11 cellular contexts compared by ENCODE assay signal in genomic region chr5:126610163-126610562, GRCh38.
"Had no signal": no experiment of that assay in that cellular context is flagged by ENCODE, and none has a peak within 500 bp of the region (broad histone marks: within the 10 kb centered on the region; RNA-seq: fewer than 3 reads in every experiment).

No MANE protein-coding gene starts in this region.

- ATAC-seq: heart right ventricle; right cardiac atrium; stimulated activated memory B cell treated with anti-CD40 and anti-IgM and Interleukin-4, amounts not matched to agents 10 μg/mL and 1 μg/mL and 100 μg/mL, for 72 hours had no signal

- H3K27ac Mint-ChIP-seq: activated naive CD8-positive, alpha-beta T cell treated with anti-CD3 and anti-CD28 coated beads, Interleukin-2, amount 10 ng/mL, durations not matched to agents 7 days and 5 days; mesothelial cell of epicardium; stimulated activated memory B cell treated with anti-CD40 and anti-IgM and Interleukin-4, amounts not matched to agents 10 μg/mL and 1 μg/mL and 100 μg/mL, for 72 hours had no signal

- H3K27me3 Mint-ChIP-seq: activated naive CD8-positive, alpha-beta T cell treated with anti-CD3 and anti-CD28 coated beads, Interleukin-2, amount 10 ng/mL, durations not matched to agents 7 days and 5 days; naive B cell; stimulated activated memory B cell treated with anti-CD40 and anti-IgM and Interleukin-4, amounts not matched to agents 10 μg/mL and 1 μg/mL and 100 μg/mL, for 72 hours had no signal

- H3K4me3 ChIP-seq: heart right ventricle, tibial nerve had no signal

- DNase-seq: activated effector memory CD4-positive, alpha-beta T cell treated with anti-CD3 and anti-CD28 coated beads, Interleukin-2, amount 50 U/mL, for 16 hours; activated naive CD8-positive, alpha-beta T cell treated with anti-CD3 and anti-CD28 coated beads, Interleukin-2, amount 10 ng/mL, durations not matched to agents 7 days and 5 days; heart right ventricle; naive B cell; right cardiac atrium; SHP77; T-helper 2 cell had no signal

- H3K9me3 ChIP-seq: heart right ventricle, neutrophil, tibial nerve had no signal

- H3K27ac ChIP-seq: heart right ventricle, neutrophil, tibial nerve had no signal

- H3K4me3 Mint-ChIP-seq: activated naive CD8-positive, alpha-beta T cell treated with anti-CD3 and anti-CD28 coated beads, Interleukin-2, amount 10 ng/mL, durations not matched to agents 7 days and 5 days; mesothelial cell of epicardium; naive B cell; stimulated activated memory B cell treated with anti-CD40 and anti-IgM and Interleukin-4, amounts not matched to agents 10 μg/mL and 1 μg/mL and 100 μg/mL, for 72 hours had no signal

- H3K9me3 Mint-ChIP-seq: activated naive CD8-positive, alpha-beta T cell treated with anti-CD3 and anti-CD28 coated beads, Interleukin-2, amount 10 ng/mL, durations not matched to agents 7 days and 5 days; mesothelial cell of epicardium; naive B cell; stimulated activated memory B cell treated with anti-CD40 and anti-IgM and Interleukin-4, amounts not matched to agents 10 μg/mL and 1 μg/mL and 100 μg/mL, for 72 hours had no signal
